In genomic region chr3:195553268-195553667, GRCh38 we compare ENCODE assay signal across 27 cellular contexts. TPM values are rescaled to one million over a fixed set of nuclear protein-coding genes. Genes with fewer than 3 reads are reported as not detected.
A peak's percentile ranks its signal among the peaks of the same experiment; 100 is the strongest.
DNase-seq lines count a peak whose midpoint lies in the region; ATAC-seq and TF ChIP-seq lines count a peak whose summit lies in the region.
"Had no signal": no experiment of that assay in that cellular context is flagged by ENCODE, and none has a peak within 500 bp of the region (broad histone marks: within the 10 kb centered on the region; RNA-seq: fewer than 3 reads in every experiment).

No MANE protein-coding gene starts in this region.

- H3K4me2 ChIP-seq in mammary epithelial cell (ENCODE audit: insufficient read depth, low read depth, low read length): no peak overlapping the region

- H3K36me3 Mint-ChIP-seq in T-helper 2 cell treated with Interferon-gamma antibody and Interleukin-4, amounts not matched to agents 5 μg/mL and 100 μg/mL, for 36 hours (ENCODE audit: low read depth): no peaks in the 10 kb centered on the region
- H3K36me3 Mint-ChIP-seq in CD4-positive, CD25-positive, alpha-beta regulatory T cell: peaks cover 2% of the 10 kb centered on the region
- no peaks in the 10 kb centered on the region for H3K36me3 Mint-ChIP-seq in activated T-helper 17 cell treated with anti-CD3 and anti-CD28 coated beads, Interleukin-2, amount 50 U/mL, for 72 hours (ENCODE audit: low read depth)

- in situ Hi-C loops in mammary epithelial cell (cut with MboI; ENCODE audit: low sequenced_read_pairs in 2 of 2): no loop called here

- no peaks in the 10 kb centered on the region for H3K79me2 ChIP-seq in mammary epithelial cell (ENCODE audit: insufficient read depth, low read length)

- no peak for TF ChIP-seq CTCF in esophagus muscularis mucosa (IDR thresholded peaks at IDR 0.05)
- TF ChIP-seq CTCF in GM20000 (IDR thresholded peaks at IDR 0.05; ENCODE audit: extremely low read depth, missing control alignments): no peak
- TF ChIP-seq CTCF in mammary epithelial cell (conservative IDR thresholded peaks at IDR 0.05 in 1 of 2, IDR thresholded peaks at IDR 0.05 in 1 of 2; ENCODE audit: extremely low read depth in 1 of 2, insufficient read depth in 1 of 2, low read depth in 1 of 2, low read length in 2 of 2): no peak

- H3K4me1 Mint-ChIP-seq in T-helper 2 cell treated with Interferon-gamma antibody and Interleukin-4, amounts not matched to agents 5 μg/mL and 100 μg/mL, for 36 hours (ENCODE audit: low read depth): peaks cover 58% of the 10 kb centered on the region
- peaks cover 23 to 70% (median 39%) of the 10 kb centered on the region in 4 donors for H3K4me1 Mint-ChIP-seq in CD4-positive, CD25-positive, alpha-beta regulatory T cell
- peaks cover 40% of the 10 kb centered on the region for H3K4me1 Mint-ChIP-seq in activated T-helper 17 cell treated with anti-CD3 and anti-CD28 coated beads, Interleukin-2, amount 50 U/mL, for 72 hours

- CTCF ChIA-PET in mammary epithelial cell (lab: Charles Lee; ENCODE audit: low non-redundant PET): no interaction called here

- DNase-seq in T-helper 2 cell treated with Interferon-gamma antibody and Interleukin-4, amounts not matched to agents 5 μg/mL and 100 μg/mL, for 36 hours (ENCODE audit: low spot score): no peak
- DNase-seq in T-helper 2 cell: no peak
- DNase-seq in CD4-positive, CD25-positive, alpha-beta regulatory T cell: no peak
- peak; percentile 60 for DNase-seq in esophagus muscularis mucosa (ENCODE audit: extremely low spot score)
- no peak for DNase-seq in GM20000 (ENCODE audit: low spot score)
- no peak for DNase-seq in NCI-H345 treated with DMSO at 0.1 percent for 48 hours (lab: John Stamatoyannopoulos, UW; ENCODE audit: unreplicated experiment)
- no peak for DNase-seq in mammary epithelial cell
- DNase-seq: 8988T; activated gamma-delta T cell treated with Interleukin-2 at 50 U/mL for 16 hours; DMS153; GOT3; hippocampal formation; Karpas-422; mesenchymal stem cell; NCI-H1436 treated with DMSO at 0.1 percent for 48 hours; NCI-H345; NCI-H82; nucleus accumbens; psoas muscle; sigmoid colon; stimulated activated CD4-positive, alpha-beta T cell treated with anti-CD3 and anti-CD28 coated beads, Interleukin-4, amount 100 ng/mL, for 4 hours; stimulated activated naive CD4-positive, alpha-beta T cell treated with Interleukin-2 at 50 U/mL for 16 hours had no signal

- no peak overlapping the region for H3K27ac ChIP-seq in CD4-positive, CD25-positive, alpha-beta regulatory T cell (ENCODE audit: insufficient read depth, low read length, poor library complexity, severe bottlenecking)
- no peak overlapping the region for H3K27ac ChIP-seq in esophagus muscularis mucosa (replicated peaks in 1 of 4)
- no peak overlapping the region for H3K27ac ChIP-seq in mammary epithelial cell (ENCODE audit: insufficient read depth, low read depth, low read length)
- H3K27ac ChIP-seq: ascending aorta, gastroesophageal sphincter, psoas muscle, sigmoid colon, thoracic aorta had no signal

- H2AFZ ChIP-seq in mammary epithelial cell (ENCODE audit: low read depth, low read length): no peak overlapping the region

- no peak overlapping the region for H3K4me3 ChIP-seq in CD4-positive, CD25-positive, alpha-beta regulatory T cell (ENCODE audit: low read depth, low read length)
- H3K4me3 ChIP-seq in esophagus muscularis mucosa (no peak overlapping the region), mammary epithelial cell (replicated peaks in 1 of 3; ENCODE audit: insufficient read depth in 1 of 3, low read depth in 2 of 3, low read length in 3 of 3) (no peak overlapping the region)
- H3K4me3 ChIP-seq: ascending aorta, gastroesophageal sphincter, psoas muscle, sigmoid colon, thoracic aorta had no signal

- no peaks in the 10 kb centered on the region for H3K27me3 Mint-ChIP-seq in T-helper 2 cell treated with Interferon-gamma antibody and Interleukin-4, amounts not matched to agents 5 μg/mL and 100 μg/mL, for 36 hours (ENCODE audit: low read depth)
- H3K27me3 Mint-ChIP-seq in CD4-positive, CD25-positive, alpha-beta regulatory T cell: no peaks in the 10 kb centered on the region
- no peaks in the 10 kb centered on the region for H3K27me3 Mint-ChIP-seq in activated T-helper 17 cell treated with anti-CD3 and anti-CD28 coated beads, Interleukin-2, amount 50 U/mL, for 72 hours

- H4K20me1 ChIP-seq in mammary epithelial cell (ENCODE audit: insufficient read depth, low read length): no peaks in the 10 kb centered on the region

- no TSS peak for BruUV-seq in mammary epithelial cell (replicated peaks; lab: Mats Ljungman, UMichigan)

- no peak for TF ChIP-seq EP300 in esophagus muscularis mucosa (IDR thresholded peaks at IDR 0.05)

- no peak overlapping the region for H3K4me3 Mint-ChIP-seq in T-helper 2 cell treated with Interferon-gamma antibody and Interleukin-4, amounts not matched to agents 5 μg/mL and 100 μg/mL, for 36 hours
- peak overlapping the region in 2 of 4 donors; percentile 31 to 52 for H3K4me3 Mint-ChIP-seq in CD4-positive, CD25-positive, alpha-beta regulatory T cell
- peak overlapping the region; percentile 1 for H3K4me3 Mint-ChIP-seq in activated T-helper 17 cell treated with anti-CD3 and anti-CD28 coated beads, Interleukin-2, amount 50 U/mL, for 72 hours
- H3K4me3 Mint-ChIP-seq: dendritic cell treated with granulocyte-macrophage colony-stimulating factor and Interleukin-4, amounts not matched to agents 40 ng/mL and 50 ng/mL, for 4 days had no signal

- no peak for TF ChIP-seq POLR2A in esophagus muscularis mucosa (IDR thresholded peaks at IDR 0.05; ENCODE audit: low read depth)

- no peak overlapping the region for H3K9ac ChIP-seq in mammary epithelial cell (ENCODE audit: insufficient read depth, low read length)

- WGBS in esophagus muscularis mucosa: 88% methylated on average over 7 of the region's 7 CpGs
- 95% methylated on average over 7 of the region's 7 CpGs for WGBS in mammary epithelial cell (ENCODE audit: low coverage, missing lambda C conversion rate)

- no peak for ATAC-seq in CD4-positive, CD25-positive, alpha-beta regulatory T cell (ENCODE audit: low read depth in 2 of 2)
- no peak for ATAC-seq in activated T-helper 17 cell treated with anti-CD3 and anti-CD28 coated beads, Interleukin-2, amount 50 U/mL, for 72 hours (replicated peaks)
- ATAC-seq: gastroesophageal sphincter, psoas muscle had no signal

- H3K36me3 ChIP-seq in CD4-positive, CD25-positive, alpha-beta regulatory T cell (ENCODE audit: control insufficient read depth, insufficient read depth, low read length): no peaks in the 10 kb centered on the region
- H3K36me3 ChIP-seq in esophagus muscularis mucosa (no peaks in the 10 kb centered on the region), mammary epithelial cell (ENCODE audit: insufficient read depth, low read length) (no peaks in the 10 kb centered on the region)
- H3K36me3 ChIP-seq: ascending aorta, gastroesophageal sphincter, sigmoid colon, thoracic aorta had no signal

- dilution Hi-C loops in mammary epithelial cell (cut with HindIII; ENCODE audit: low sequenced_read_pairs): no loop called here

- H3K4me1 ChIP-seq in CD4-positive, CD25-positive, alpha-beta regulatory T cell (ENCODE audit: control insufficient read depth, insufficient read depth, low read length, poor library complexity, severe bottlenecking): peaks cover 38% of the 10 kb centered on the region
- H3K4me1 ChIP-seq in esophagus muscularis mucosa (peaks cover 0 to 18% (median 8%) of the 10 kb centered on the region in 4 donors), mammary epithelial cell (ENCODE audit: insufficient read depth, low read length) (no peaks in the 10 kb centered on the region)
- H3K4me1 ChIP-seq: ascending aorta, sigmoid colon had no signal

- no peaks in the 10 kb centered on the region for H3K27me3 ChIP-seq in CD4-positive, CD25-positive, alpha-beta regulatory T cell (ENCODE audit: control insufficient read depth, insufficient read depth, low read length)
- H3K27me3 ChIP-seq in esophagus muscularis mucosa (peaks cover 0 to 7% (median 0%) of the 10 kb centered on the region in 4 donors), mammary epithelial cell (ENCODE audit: insufficient read depth, low read length) (no peaks in the 10 kb centered on the region)
- H3K27me3 ChIP-seq: ascending aorta, sigmoid colon had no signal

- peak overlapping the region; percentile 32 for H3K27ac Mint-ChIP-seq in T-helper 2 cell treated with Interferon-gamma antibody and Interleukin-4, amounts not matched to agents 5 μg/mL and 100 μg/mL, for 36 hours
- H3K27ac Mint-ChIP-seq in CD4-positive, CD25-positive, alpha-beta regulatory T cell: peak overlapping the region; percentile 84 to 99 (median 93)
- peak overlapping the region; percentile 46 for H3K27ac Mint-ChIP-seq in activated T-helper 17 cell treated with anti-CD3 and anti-CD28 coated beads, Interleukin-2, amount 50 U/mL, for 72 hours
- H3K27ac Mint-ChIP-seq: dendritic cell treated with granulocyte-macrophage colony-stimulating factor and Interleukin-4, amounts not matched to agents 40 ng/mL and 50 ng/mL, for 4 days had no signal

- intact Hi-C loops in esophagus muscularis mucosa (cut with DNase I) (no loop called here), mammary epithelial cell (cut with micrococcal nuclease) (no loop called here)

- no peaks in the 10 kb centered on the region for H3K9me3 Mint-ChIP-seq in T-helper 2 cell treated with Interferon-gamma antibody and Interleukin-4, amounts not matched to agents 5 μg/mL and 100 μg/mL, for 36 hours
- peaks cover 0 to 1% (median 0%) of the 10 kb centered on the region in 7 donors for H3K9me3 Mint-ChIP-seq in CD4-positive, CD25-positive, alpha-beta regulatory T cell
- no peaks in the 10 kb centered on the region for H3K9me3 Mint-ChIP-seq in activated T-helper 17 cell treated with anti-CD3 and anti-CD28 coated beads, Interleukin-2, amount 50 U/mL, for 72 hours
- H3K9me3 Mint-ChIP-seq: dendritic cell treated with granulocyte-macrophage colony-stimulating factor and Interleukin-4, amounts not matched to agents 40 ng/mL and 50 ng/mL, for 4 days had no signal

- H3K9me3 ChIP-seq in CD4-positive, CD25-positive, alpha-beta regulatory T cell (ENCODE audit: control insufficient read depth in 2 of 2, low read length in 2 of 2): no peaks in the 10 kb centered on the region
- no peaks in the 10 kb centered on the region for H3K9me3 ChIP-seq in esophagus muscularis mucosa
- H3K9me3 ChIP-seq in mammary epithelial cell (replicated peaks; ENCODE audit: insufficient read depth, low read length): no peaks in the 10 kb centered on the region
- H3K9me3 ChIP-seq: ascending aorta, gastroesophageal sphincter, psoas muscle, sigmoid colon, thoracic aorta had no signal

RNA-seq across cellular contexts. Expression of gene PPP1R2, which starts 10.1 kb away (rescaled TPM):
- total RNA-seq in CD4-positive, CD25-positive, alpha-beta regulatory T cell: 169 TPM
- 100 to 1,000 TPM; 253 to 337 (median 306) TPM for polyA plus RNA-seq in CD4-positive, CD25-positive, alpha-beta regulatory T cell
- total RNA-seq in activated T-helper 17 cell treated with anti-CD3 and anti-CD28 coated beads, Interleukin-2, amount 50 U/mL, for 72 hours: 100 to 1,000 TPM in 1 of 2 donors, 10 to 100 TPM in 1; 78.1 to 101 TPM
- total RNA-seq in esophagus muscularis mucosa: 100 to 1,000 TPM in 1 of 4 donors, 10 to 100 TPM in 3; 67.6 to 134 (median 86.7) TPM
- total RNA-seq in mammary epithelial cell: 100 to 1,000 TPM in 1 of 2 donors, 10 to 100 TPM in 1; 45.5 to 129 TPM
- polyA plus RNA-seq in mammary epithelial cell: 11.5 TPM
- polyA minus RNA-seq in mammary epithelial cell: 34.8 TPM

RNA-seq across cellular contexts. Expression of gene APOD, which starts 30.5 kb away (rescaled TPM):
- not detected for total RNA-seq in CD4-positive, CD25-positive, alpha-beta regulatory T cell
- under 1 TPM in 1 of 4 donors, not detected in 3; 0.60 TPM for polyA plus RNA-seq in CD4-positive, CD25-positive, alpha-beta regulatory T cell
- total RNA-seq in activated T-helper 17 cell treated with anti-CD3 and anti-CD28 coated beads, Interleukin-2, amount 50 U/mL, for 72 hours: 1 to 10 TPM in 1 of 2 donors, not detected in 1; 4.2 TPM
- 100 to 1,000 TPM; 355 to 591 (median 523) TPM for total RNA-seq in esophagus muscularis mucosa
- 10 to 100 TPM in 1 of 2 donors, not detected in 1; 31.7 TPM for total RNA-seq in mammary epithelial cell
- 0.86 TPM for polyA plus RNA-seq in mammary epithelial cell
- polyA minus RNA-seq in mammary epithelial cell: not detected

Comparison
In these comparisons a context has a peak if more than half of its experiments do, and no peak if none do; other contexts are left out.
1. H3K27ac Mint-ChIP-seq: peak in every context shown above with its lines; median percentile 93 in CD4-positive, CD25-positive, alpha-beta regulatory T cell; 46 in activated T-helper 17 cell treated with anti-CD3 and anti-CD28 coated beads, Interleukin-2, amount 50 U/mL, for 72 hours; 32 in T-helper 2 cell treated with Interferon-gamma antibody and Interleukin-4, amounts not matched to agents 5 μg/mL and 100 μg/mL, for 36 hours.
2. RNA of gene APOD, which starts 30.5 kb away (total RNA-seq): 355 to 591 TPM in esophagus muscularis mucosa; 31.7 TPM in mammary epithelial cell, 4.2 TPM in activated T-helper 17 cell treated with anti-CD3 and anti-CD28 coated beads, Interleukin-2, amount 50 U/mL, for 72 hours and not detected in CD4-positive, CD25-positive, alpha-beta regulatory T cell (single experiment); every median in the first group is over 10 times any median in the second.